ENCODE assay signal across 8 cellular contexts in the genomic region with DNA sequence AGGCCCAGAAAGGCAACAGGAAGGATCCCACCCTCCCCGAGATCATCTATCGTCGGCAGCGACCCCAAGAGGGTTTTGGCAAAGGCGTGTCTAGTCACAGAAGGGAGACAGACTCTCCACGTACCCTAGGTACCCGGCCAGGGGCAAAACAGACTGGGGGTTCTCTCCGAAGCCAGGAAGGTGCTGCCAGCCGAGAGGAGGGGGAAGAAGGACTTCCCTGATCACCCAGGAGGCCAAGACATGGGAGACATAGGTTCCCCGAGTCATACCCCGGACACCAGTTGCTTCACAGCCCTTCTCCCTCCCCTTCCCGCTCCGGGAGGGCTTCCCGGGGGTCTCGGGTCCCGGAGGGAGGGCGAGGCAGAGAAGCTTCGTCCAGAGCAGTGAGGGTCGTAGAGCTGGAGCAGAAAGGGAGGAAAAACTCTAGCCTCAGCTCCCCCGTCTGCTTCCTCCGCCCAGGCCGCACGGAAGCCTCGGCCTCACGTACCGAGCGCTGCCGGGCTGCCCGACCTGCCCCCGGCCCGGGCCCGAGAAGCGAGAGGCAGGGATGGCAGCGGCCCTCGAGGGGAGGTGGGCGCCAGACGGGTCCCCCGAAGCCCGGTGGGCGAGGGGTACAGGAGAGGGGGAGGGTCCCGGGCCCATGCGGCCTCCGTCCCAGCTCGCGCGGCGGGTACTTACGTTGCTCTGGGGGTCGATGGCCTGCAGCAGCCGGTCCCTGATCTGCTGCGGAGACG. TPM values are rescaled to one million over a fixed set of nuclear protein-coding genes. Genes with fewer than 3 reads are reported as not detected.
DNase-seq lines count a peak whose midpoint lies in the region; ATAC-seq, FAIRE-seq and TF ChIP-seq lines count a peak whose summit lies in the region.

No MANE protein-coding gene starts in this region.

- H3K4me1 ChIP-seq in HUES6 (ENCODE audit: control insufficient read depth, insufficient read depth, low read length) (peaks cover 18% of the 10 kb centered on the region), gastrocnemius medialis (peaks cover 41 to 59% of the 10 kb centered on the region in 2 donors)

- TF ChIP-seq POLR2A in gastrocnemius medialis (IDR thresholded peaks at IDR 0.05): no peak

- peak overlapping the region; percentile 79 for H3K9ac ChIP-seq in HUES6 (ENCODE audit: low read length)

- TF ChIP-seq CTCF in gastrocnemius medialis (IDR thresholded peaks at IDR 0.05 in 4 of 5, conservative IDR thresholded peaks at IDR 0.05 in 1 of 5): no peak

- H3K4me1 Mint-ChIP-seq in activated T-helper 2 cell treated with anti-CD3 and anti-CD28 coated beads, Interferon-gamma antibody, Interleukin-2, Interleukin-4, amounts not matched to agents 10 μg/mL and 5 μg/mL and 100 μg/mL, durations not matched to agents 14 hours and 24 hours and 36 hours (ENCODE audit: low read depth): peaks cover 31% of the 10 kb centered on the region

- FAIRE-seq in urothelium cell line (lab: Jason Lieb, UNC): no peak

- no peak overlapping the region; the same call in 1 of the 2 replicates for H3K27ac ChIP-seq in HUES6 (ENCODE audit: low read depth, low read length)
- peak overlapping the region; percentile 86 to 99 (median 92) for H3K27ac ChIP-seq in gastrocnemius medialis

- H3K27me3 ChIP-seq in HUES6 (ENCODE audit: control insufficient read depth, insufficient read depth, low read length) (no peaks in the 10 kb centered on the region), gastrocnemius medialis (no peaks in the 10 kb centered on the region)

- H3K27ac Mint-ChIP-seq in activated T-helper 2 cell treated with anti-CD3 and anti-CD28 coated beads, Interferon-gamma antibody, Interleukin-2, Interleukin-4, amounts not matched to agents 10 μg/mL and 5 μg/mL and 100 μg/mL, durations not matched to agents 14 hours and 24 hours and 36 hours: peak overlapping the region; percentile 86

- peak overlapping the region; percentile 90 for H3K4me3 ChIP-seq in HUES6 (ENCODE audit: low read depth, low read length)
- peak overlapping the region; percentile 86 to 98 (median 86) for H3K4me3 ChIP-seq in gastrocnemius medialis

- peaks cover 27% of the 10 kb centered on the region for H3K36me3 ChIP-seq in HUES6 (ENCODE audit: control insufficient read depth, insufficient read depth, low read length)
- peaks cover 0 to 8% of the 10 kb centered on the region in 2 donors for H3K36me3 ChIP-seq in gastrocnemius medialis

- no peaks in the 10 kb centered on the region for H3K27me3 Mint-ChIP-seq in activated T-helper 2 cell treated with anti-CD3 and anti-CD28 coated beads, Interferon-gamma antibody, Interleukin-2, Interleukin-4, amounts not matched to agents 10 μg/mL and 5 μg/mL and 100 μg/mL, durations not matched to agents 14 hours and 24 hours and 36 hours (ENCODE audit: low read depth)

- H3K9me3 ChIP-seq in HUES6 (ENCODE audit: control insufficient read depth, insufficient read depth, low read depth, low read length) (no peaks in the 10 kb centered on the region), gastrocnemius medialis (no peaks in the 10 kb centered on the region)

- H3K36me3 Mint-ChIP-seq in activated T-helper 2 cell treated with anti-CD3 and anti-CD28 coated beads, Interferon-gamma antibody, Interleukin-2, Interleukin-4, amounts not matched to agents 10 μg/mL and 5 μg/mL and 100 μg/mL, durations not matched to agents 14 hours and 24 hours and 36 hours (ENCODE audit: low read depth): peaks cover 53% of the 10 kb centered on the region

- H3K9me3 Mint-ChIP-seq in activated T-helper 2 cell treated with anti-CD3 and anti-CD28 coated beads, Interferon-gamma antibody, Interleukin-2, Interleukin-4, amounts not matched to agents 10 μg/mL and 5 μg/mL and 100 μg/mL, durations not matched to agents 14 hours and 24 hours and 36 hours: no peaks in the 10 kb centered on the region

- peak in 1 of 2 donors; percentile 0 for ATAC-seq in left cardiac atrium
- no peak for ATAC-seq in gastrocnemius medialis
- ATAC-seq in HG03439 (IDR thresholded peaks at IDR 0.05; ENCODE audit: unreplicated experiment): no peak

- intact Hi-C loops in activated T-helper 2 cell treated with anti-CD3 and anti-CD28 coated beads, Interferon-gamma antibody, Interleukin-2, Interleukin-4, amounts not matched to agents 10 μg/mL and 5 μg/mL and 100 μg/mL, durations not matched to agents 14 hours and 24 hours and 36 hours (cut with micrococcal nuclease): no loop called here
- intact Hi-C loops in left cardiac atrium (cut with DNase I): loop anchor here in 1 of 2 donors (5.0 kb wide), 1 partner anchor 40 kb away; no protein-coding TSS in a partner anchor
- intact Hi-C loops in gastrocnemius medialis (cut with DNase I; ENCODE audit: low total_unique reads): loop anchor here (2.0 to 5.0 kb wide), 2 partner anchors 21 to 180 kb away; no protein-coding TSS in a partner anchor

- H3K4me3 Mint-ChIP-seq in activated T-helper 2 cell treated with anti-CD3 and anti-CD28 coated beads, Interferon-gamma antibody, Interleukin-2, Interleukin-4, amounts not matched to agents 10 μg/mL and 5 μg/mL and 100 μg/mL, durations not matched to agents 14 hours and 24 hours and 36 hours (ENCODE audit: low read depth): peak overlapping the region; percentile 90

- DNase-seq in GM03348 (ENCODE audit: low spot score) (peak; percentile 25), left cardiac atrium (peak; percentile 31), gastrocnemius medialis (no peak), urothelium cell line (ENCODE audit: low spot score) (no peak), NCI-H146 treated with DMSO at 0.1 percent for 48 hours (lab: John Stamatoyannopoulos, UW; ENCODE audit: unreplicated experiment) (no peak)
- DNase-seq in activated T-helper 2 cell treated with anti-CD3 and anti-CD28 coated beads, Interferon-gamma antibody, Interleukin-2, Interleukin-4, amounts not matched to agents 10 μg/mL and 5 μg/mL and 100 μg/mL, durations not matched to agents 14 hours and 24 hours and 36 hours (ENCODE audit: low spot score): peak; percentile 16

- in situ Hi-C loops in gastrocnemius medialis (cut with MboI; ENCODE audit: low sequenced_read_pairs in 4 of 4): no loop called here

RNA-seq across cellular contexts. Expression of gene MED26, which starts 0.6 kb away (rescaled TPM):
- total RNA-seq in activated T-helper 2 cell treated with anti-CD3 and anti-CD28 coated beads, Interferon-gamma antibody, Interleukin-2, Interleukin-4, amounts not matched to agents 10 μg/mL and 5 μg/mL and 100 μg/mL, durations not matched to agents 14 hours and 24 hours and 36 hours: 13.4 and 15.8 TPM in 2 replicates
- total RNA-seq in left cardiac atrium: 1 to 10 TPM; 5.0 to 5.6 TPM
- 10 to 100 TPM in 2 of 4 donors, 1 to 10 TPM in 2; 5.7 to 15.7 (median 9.4) TPM for total RNA-seq in gastrocnemius medialis

RNA-seq across cellular contexts. Expression of gene SMIM7, which starts 32.6 kb away (rescaled TPM):
- 60.3 and 60.9 TPM in 2 replicates for total RNA-seq in activated T-helper 2 cell treated with anti-CD3 and anti-CD28 coated beads, Interferon-gamma antibody, Interleukin-2, Interleukin-4, amounts not matched to agents 10 μg/mL and 5 μg/mL and 100 μg/mL, durations not matched to agents 14 hours and 24 hours and 36 hours
- total RNA-seq in left cardiac atrium: 10 to 100 TPM; 43.2 to 44.5 TPM
- total RNA-seq in gastrocnemius medialis: 10 to 100 TPM; 36.4 to 60.5 (median 49.8) TPM

RNA-seq across cellular contexts. Expression of gene TMEM38A, which starts 33.6 kb away (rescaled TPM):
- total RNA-seq in activated T-helper 2 cell treated with anti-CD3 and anti-CD28 coated beads, Interferon-gamma antibody, Interleukin-2, Interleukin-4, amounts not matched to agents 10 μg/mL and 5 μg/mL and 100 μg/mL, durations not matched to agents 14 hours and 24 hours and 36 hours: 0.64 and 0.96 TPM in 2 replicates
- total RNA-seq in left cardiac atrium (10 to 100 TPM in 1 of 2 donors, 1 to 10 TPM in 1; 6.7 to 20.2 TPM), gastrocnemius medialis (100 to 1,000 TPM; 101 to 256 (median 182) TPM)

RNA-seq across cellular contexts. Expression of gene SLC35E1, which starts 55.1 kb away (rescaled TPM):
- total RNA-seq in activated T-helper 2 cell treated with anti-CD3 and anti-CD28 coated beads, Interferon-gamma antibody, Interleukin-2, Interleukin-4, amounts not matched to agents 10 μg/mL and 5 μg/mL and 100 μg/mL, durations not matched to agents 14 hours and 24 hours and 36 hours: 55.3 and 56.0 TPM in 2 replicates
- total RNA-seq in left cardiac atrium (10 to 100 TPM; 27.3 to 28.1 TPM), gastrocnemius medialis (10 to 100 TPM; 24.1 to 60.3 (median 40.1) TPM)

Comparison
In these comparisons a context has a peak if more than half of its experiments do, and no peak if none do; other contexts are left out.
1. DNase-seq: peak in GM03348 (single experiment), activated T-helper 2 cell treated with anti-CD3 and anti-CD28 coated beads, Interferon-gamma antibody, Interleukin-2, Interleukin-4, amounts not matched to agents 10 μg/mL and 5 μg/mL and 100 μg/mL, durations not matched to agents 14 hours and 24 hours and 36 hours (single experiment) and left cardiac atrium (single experiment); none in gastrocnemius medialis (0 of 2), urothelium cell line (single experiment) and NCI-H146 treated with DMSO at 0.1 percent for 48 hours (single experiment).
2. RNA of gene TMEM38A, which starts 33.6 kb away (total RNA-seq): 101 to 256 TPM in gastrocnemius medialis; 6.7 to 20.2 TPM in left cardiac atrium and 0.64 to 0.96 TPM in activated T-helper 2 cell treated with anti-CD3 and anti-CD28 coated beads, Interferon-gamma antibody, Interleukin-2, Interleukin-4, amounts not matched to agents 10 μg/mL and 5 μg/mL and 100 μg/mL, durations not matched to agents 14 hours and 24 hours and 36 hours; every median in the first group is over 4 times any median in the second.